Comparison of ENCODE assay signal across 1 cellular context in the genomic region with DNA sequence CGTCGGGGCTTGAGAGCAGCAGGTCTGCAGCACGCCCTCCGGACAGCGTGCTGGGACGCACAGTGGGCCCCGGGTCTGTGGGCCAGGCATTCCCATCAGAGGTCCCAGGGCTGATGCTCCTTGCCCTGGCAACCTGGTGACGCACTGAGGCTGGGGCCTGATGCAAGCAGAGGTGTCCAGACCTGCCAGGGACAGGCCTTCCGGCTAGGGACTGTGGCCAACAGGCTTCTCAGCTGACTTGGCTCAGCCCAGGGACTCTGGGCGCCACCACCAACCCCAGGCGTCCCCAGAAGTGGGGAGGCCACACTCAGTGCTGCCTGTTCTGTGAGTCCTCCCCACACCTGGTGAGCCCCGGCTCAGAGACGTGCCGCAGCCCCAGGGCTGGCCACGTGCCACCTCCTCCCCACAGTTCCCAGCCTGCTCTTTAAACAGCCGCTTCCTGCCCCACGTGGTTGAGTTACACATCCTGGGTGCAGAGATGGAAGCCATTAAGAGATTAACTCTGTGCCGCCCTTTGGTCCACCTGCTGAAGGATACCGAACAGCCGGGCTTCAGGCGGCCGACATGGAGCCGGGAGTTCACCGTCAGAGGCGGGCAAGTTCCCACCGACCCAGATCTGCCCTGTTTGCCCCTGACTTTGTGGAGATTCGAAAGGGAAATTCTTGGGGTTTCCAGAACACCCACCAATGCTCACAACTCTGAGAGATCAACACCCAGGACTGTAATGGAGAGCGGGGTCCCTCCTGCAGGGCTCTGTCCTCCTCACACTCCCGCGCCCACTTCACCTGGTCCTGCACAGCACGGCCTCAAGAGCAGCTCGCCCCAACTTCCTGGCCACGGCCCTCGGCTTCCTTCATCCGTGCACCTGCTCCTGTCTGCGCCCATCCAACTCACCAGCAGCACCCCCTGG.
TF ChIP-seq lines count a peak whose summit lies in the region.

No MANE protein-coding gene starts in this region.

TF ChIP-seq in HepG2, 621 proteins besides CTCF, POLR2A, EP300 and RAD21 (continues in another document):
- TF ChIP-seq ZNF598 (CRISPR knock-in tag; IDR thresholded peaks at IDR 0.05; ENCODE audit: borderline replicate concordance) (0 out of 2 replicates have a peak, but pooled peaks have one; percentile 40), ZBTB20 (CRISPR knock-in tag; IDR thresholded peaks at IDR 0.05; ENCODE audit: borderline replicate concordance, low read depth) (peak; percentile 47; the same call in 1 of the 2 replicates), MEF2D (CRISPR knock-in tag; IDR thresholded peaks at IDR 0.05) (peak; percentile 29; the same call in 1 of the 2 replicates), NFKB2 (CRISPR knock-in tag; IDR thresholded peaks at IDR 0.05; ENCODE audit: borderline replicate concordance) (peak; percentile 56; the same call in 1 of the 2 replicates), MXI1 (IDR thresholded peaks at IDR 0.05; ENCODE audit: borderline replicate concordance, low read depth, low read length) (peak; percentile 17; the same call in 1 of the 3 replicates), ZNF7 (CRISPR knock-in tag; IDR thresholded peaks at IDR 0.05) (0 out of 2 replicates have a peak, but pooled peaks have one; percentile 7), PITX1 (CRISPR knock-in tag; IDR thresholded peaks at IDR 0.05) (peak; percentile 90), ZNF124 (CRISPR knock-in tag; IDR thresholded peaks at IDR 0.05) (0 out of 2 replicates have a peak, but pooled peaks have one; percentile 22), ZNF709 (CRISPR knock-in tag; IDR thresholded peaks at IDR 0.05) (peak; percentile 70; the same call in 1 of the 2 replicates), MIER3 (CRISPR knock-in tag; IDR thresholded peaks at IDR 0.05; ENCODE audit: borderline replicate concordance) (no peak), ERF (CRISPR knock-in tag; IDR thresholded peaks at IDR 0.05) (peak; percentile 32; the same call in 1 of the 2 replicates), ZNF790 (CRISPR knock-in tag; IDR thresholded peaks at IDR 0.05; ENCODE audit: borderline replicate concordance) (peak; percentile 42; the same call in 1 of the 2 replicates), MIXL1 (CRISPR knock-in tag; IDR thresholded peaks at IDR 0.05) (0 out of 2 replicates have a peak, but pooled peaks have one; percentile 34), YY1 (IDR thresholded peaks at IDR 0.05; ENCODE audit: insufficient read depth, insufficient replicate concordance, low read depth, low read length) (peak; percentile 48), SALL1 (CRISPR knock-in tag; IDR thresholded peaks at IDR 0.05) (peak; percentile 67), ZNF232 (CRISPR knock-in tag; IDR thresholded peaks at IDR 0.05; ENCODE audit: borderline replicate concordance) (no peak), RXRB (CRISPR knock-in tag; IDR thresholded peaks at IDR 0.05; ENCODE audit: borderline replicate concordance) (peak; percentile 42; the same call in 1 of the 2 replicates), ZNF644 (CRISPR knock-in tag; IDR thresholded peaks at IDR 0.05; ENCODE audit: low read depth) (0 out of 2 replicates have a peak, but pooled peaks have one; percentile 21), RNF2 (conservative IDR thresholded peaks at IDR 0.05; ENCODE audit: low read depth) (0 out of 2 replicates have a peak, but pooled peaks have one; percentile 64), ZNF251 (CRISPR knock-in tag; IDR thresholded peaks at IDR 0.05) (no peak), ELF3 (CRISPR knock-in tag; IDR thresholded peaks at IDR 0.05) (0 out of 2 replicates have a peak, but pooled peaks have one; percentile 26), PCBP1 (IDR thresholded peaks at IDR 0.05; ENCODE audit: borderline replicate concordance, low read depth, low read length) (no peak), KDM5B (CRISPR knock-in tag; IDR thresholded peaks at IDR 0.05; ENCODE audit: borderline replicate concordance) (peak; percentile 49; the same call in 1 of the 2 replicates), GABPA (IDR thresholded peaks at IDR 0.05; ENCODE audit: low read depth, low read length) (no peak), GABPA (CRISPR knock-in tag; IDR thresholded peaks at IDR 0.05; ENCODE audit: low read depth) (peak; percentile 56), MXD4 (CRISPR knock-in tag; IDR thresholded peaks at IDR 0.05) (peak; percentile 44; the same call in 1 of the 2 replicates), ZFYVE20 (CRISPR knock-in tag; IDR thresholded peaks at IDR 0.05; ENCODE audit: borderline replicate concordance, low read depth) (0 out of 2 replicates have a peak, but pooled peaks have one; percentile 24), ZNF629 (CRISPR knock-in tag; conservative IDR thresholded peaks at IDR 0.05) (no peak), GTF2F1 (IDR thresholded peaks at IDR 0.05; ENCODE audit: low read length) (no peak), RARA (CRISPR knock-in tag; IDR thresholded peaks at IDR 0.05) (0 out of 2 replicates have a peak, but pooled peaks have one; percentile 22), EZH2 (conservative IDR thresholded peaks at IDR 0.05; ENCODE audit: low read depth, low read length) (peak; percentile 87; the same call in 1 of the 2 replicates), ZNF441 (CRISPR knock-in tag; IDR thresholded peaks at IDR 0.05; ENCODE audit: borderline replicate concordance) (peak; percentile 69; the same call in 1 of the 2 replicates), MYC (CRISPR knock-in tag; IDR thresholded peaks at IDR 0.05; ENCODE audit: borderline replicate concordance) (peak; percentile 84), ZBTB3 (CRISPR knock-in tag; IDR thresholded peaks at IDR 0.05; ENCODE audit: borderline replicate concordance, low read depth) (no peak), POLR2AphosphoS5 (IDR thresholded peaks at IDR 0.05; ENCODE audit: low read depth, low read length) (no peak), FOXA3 (CRISPR knock-in tag; IDR thresholded peaks at IDR 0.05) (peak; percentile 16; the same call in 1 of the 2 replicates), ESRRA (CRISPR knock-in tag; IDR thresholded peaks at IDR 0.05; ENCODE audit: low read depth) (no peak), HNF4A (CRISPR knock-in tag; IDR thresholded peaks at IDR 0.05) (0 out of 2 replicates have a peak, but pooled peaks have one; percentile 7), ZMAT3 (CRISPR knock-in tag; conservative IDR thresholded peaks at IDR 0.05) (peak; percentile 65; the same call in 1 of the 2 replicates)
- TF ChIP-seq, protein P1, sequence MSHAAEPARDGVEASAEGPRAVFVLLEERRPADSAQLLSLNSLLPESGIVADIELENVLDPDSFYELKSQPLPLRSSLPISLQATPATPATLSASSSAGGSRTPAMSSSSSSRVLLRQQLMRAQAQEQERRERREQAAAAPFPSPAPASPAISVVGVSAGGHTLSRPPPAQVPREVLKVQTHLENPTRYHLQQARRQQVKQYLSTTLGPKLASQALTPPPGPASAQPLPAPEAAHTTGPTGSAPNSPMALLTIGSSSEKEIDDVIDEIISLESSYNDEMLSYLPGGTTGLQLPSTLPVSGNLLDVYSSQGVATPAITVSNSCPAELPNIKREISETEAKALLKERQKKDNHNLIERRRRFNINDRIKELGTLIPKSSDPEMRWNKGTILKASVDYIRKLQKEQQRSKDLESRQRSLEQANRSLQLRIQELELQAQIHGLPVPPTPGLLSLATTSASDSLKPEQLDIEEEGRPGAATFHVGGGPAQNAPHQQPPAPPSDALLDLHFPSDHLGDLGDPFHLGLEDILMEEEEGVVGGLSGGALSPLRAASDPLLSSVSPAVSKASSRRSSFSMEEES (CRISPR knock-in tag; IDR thresholded peaks at IDR 0.05) = peak; percentile 47; the same call in 1 of the 2 replicates
- TF ChIP-seq, protein P2, sequence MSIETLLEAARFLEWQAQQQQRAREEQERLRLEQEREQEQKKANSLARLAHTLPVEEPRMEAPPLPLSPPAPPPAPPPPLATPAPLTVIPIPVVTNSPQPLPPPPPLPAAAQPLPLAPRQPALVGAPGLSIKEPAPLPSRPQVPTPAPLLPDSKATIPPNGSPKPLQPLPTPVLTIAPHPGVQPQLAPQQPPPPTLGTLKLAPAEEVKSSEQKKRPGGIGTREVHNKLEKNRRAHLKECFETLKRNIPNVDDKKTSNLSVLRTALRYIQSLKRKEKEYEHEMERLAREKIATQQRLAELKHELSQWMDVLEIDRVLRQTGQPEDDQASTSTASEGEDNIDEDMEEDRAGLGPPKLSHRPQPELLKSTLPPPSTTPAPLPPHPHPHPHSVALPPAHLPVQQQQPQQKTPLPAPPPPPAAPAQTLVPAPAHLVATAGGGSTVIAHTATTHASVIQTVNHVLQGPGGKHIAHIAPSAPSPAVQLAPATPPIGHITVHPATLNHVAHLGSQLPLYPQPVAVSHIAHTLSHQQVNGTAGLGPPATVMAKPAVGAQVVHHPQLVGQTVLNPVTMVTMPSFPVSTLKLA (IDR thresholded peaks at IDR 0.05) = peak; percentile 73
- TF ChIP-seq, protein P3, sequence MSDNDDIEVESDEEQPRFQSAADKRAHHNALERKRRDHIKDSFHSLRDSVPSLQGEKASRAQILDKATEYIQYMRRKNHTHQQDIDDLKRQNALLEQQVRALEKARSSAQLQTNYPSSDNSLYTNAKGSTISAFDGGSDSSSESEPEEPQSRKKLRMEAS (IDR thresholded peaks at IDR 0.05) = peak; percentile 86
- TF ChIP-seq, protein P4, sequence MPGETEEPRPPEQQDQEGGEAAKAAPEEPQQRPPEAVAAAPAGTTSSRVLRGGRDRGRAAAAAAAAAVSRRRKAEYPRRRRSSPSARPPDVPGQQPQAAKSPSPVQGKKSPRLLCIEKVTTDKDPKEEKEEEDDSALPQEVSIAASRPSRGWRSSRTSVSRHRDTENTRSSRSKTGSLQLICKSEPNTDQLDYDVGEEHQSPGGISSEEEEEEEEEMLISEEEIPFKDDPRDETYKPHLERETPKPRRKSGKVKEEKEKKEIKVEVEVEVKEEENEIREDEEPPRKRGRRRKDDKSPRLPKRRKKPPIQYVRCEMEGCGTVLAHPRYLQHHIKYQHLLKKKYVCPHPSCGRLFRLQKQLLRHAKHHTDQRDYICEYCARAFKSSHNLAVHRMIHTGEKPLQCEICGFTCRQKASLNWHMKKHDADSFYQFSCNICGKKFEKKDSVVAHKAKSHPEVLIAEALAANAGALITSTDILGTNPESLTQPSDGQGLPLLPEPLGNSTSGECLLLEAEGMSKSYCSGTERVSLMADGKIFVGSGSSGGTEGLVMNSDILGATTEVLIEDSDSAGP (CRISPR knock-in tag; IDR thresholded peaks at IDR 0.05; ENCODE audit: borderline replicate concordance) = 0 out of 2 replicates have a peak, but pooled peaks have one; percentile 10
- TF ChIP-seq, protein P5, sequence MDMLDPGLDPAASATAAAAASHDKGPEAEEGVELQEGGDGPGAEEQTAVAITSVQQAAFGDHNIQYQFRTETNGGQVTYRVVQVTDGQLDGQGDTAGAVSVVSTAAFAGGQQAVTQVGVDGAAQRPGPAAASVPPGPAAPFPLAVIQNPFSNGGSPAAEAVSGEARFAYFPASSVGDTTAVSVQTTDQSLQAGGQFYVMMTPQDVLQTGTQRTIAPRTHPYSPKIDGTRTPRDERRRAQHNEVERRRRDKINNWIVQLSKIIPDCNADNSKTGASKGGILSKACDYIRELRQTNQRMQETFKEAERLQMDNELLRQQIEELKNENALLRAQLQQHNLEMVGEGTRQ (IDR thresholded peaks at IDR 0.05; ENCODE audit: low read depth, low read length) = no peak
- TF ChIP-seq, protein P5 (CRISPR knock-in tag; IDR thresholded peaks at IDR 0.05; ENCODE audit: borderline replicate concordance) = peak; percentile 71; the same call in 1 of the 2 replicates
- TF ChIP-seq, protein P6, sequence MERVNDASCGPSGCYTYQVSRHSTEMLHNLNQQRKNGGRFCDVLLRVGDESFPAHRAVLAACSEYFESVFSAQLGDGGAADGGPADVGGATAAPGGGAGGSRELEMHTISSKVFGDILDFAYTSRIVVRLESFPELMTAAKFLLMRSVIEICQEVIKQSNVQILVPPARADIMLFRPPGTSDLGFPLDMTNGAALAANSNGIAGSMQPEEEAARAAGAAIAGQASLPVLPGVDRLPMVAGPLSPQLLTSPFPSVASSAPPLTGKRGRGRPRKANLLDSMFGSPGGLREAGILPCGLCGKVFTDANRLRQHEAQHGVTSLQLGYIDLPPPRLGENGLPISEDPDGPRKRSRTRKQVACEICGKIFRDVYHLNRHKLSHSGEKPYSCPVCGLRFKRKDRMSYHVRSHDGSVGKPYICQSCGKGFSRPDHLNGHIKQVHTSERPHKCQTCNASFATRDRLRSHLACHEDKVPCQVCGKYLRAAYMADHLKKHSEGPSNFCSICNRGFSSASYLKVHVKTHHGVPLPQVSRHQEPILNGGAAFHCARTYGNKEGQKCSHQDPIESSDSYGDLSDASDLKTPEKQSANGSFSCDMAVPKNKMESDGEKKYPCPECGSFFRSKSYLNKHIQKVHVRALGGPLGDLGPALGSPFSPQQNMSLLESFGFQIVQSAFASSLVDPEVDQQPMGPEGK (CRISPR knock-in tag; IDR thresholded peaks at IDR 0.05) = peak; percentile 24; the same call in 1 of the 2 replicates
- TF ChIP-seq, protein P7, sequence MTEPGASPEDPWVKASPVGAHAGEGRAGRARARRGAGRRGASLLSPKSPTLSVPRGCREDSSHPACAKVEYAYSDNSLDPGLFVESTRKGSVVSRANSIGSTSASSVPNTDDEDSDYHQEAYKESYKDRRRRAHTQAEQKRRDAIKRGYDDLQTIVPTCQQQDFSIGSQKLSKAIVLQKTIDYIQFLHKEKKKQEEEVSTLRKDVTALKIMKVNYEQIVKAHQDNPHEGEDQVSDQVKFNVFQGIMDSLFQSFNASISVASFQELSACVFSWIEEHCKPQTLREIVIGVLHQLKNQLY (CRISPR knock-in tag; IDR thresholded peaks at IDR 0.05) = peak; percentile 39; the same call in 1 of the 2 replicates
- TF ChIP-seq, protein P8, sequence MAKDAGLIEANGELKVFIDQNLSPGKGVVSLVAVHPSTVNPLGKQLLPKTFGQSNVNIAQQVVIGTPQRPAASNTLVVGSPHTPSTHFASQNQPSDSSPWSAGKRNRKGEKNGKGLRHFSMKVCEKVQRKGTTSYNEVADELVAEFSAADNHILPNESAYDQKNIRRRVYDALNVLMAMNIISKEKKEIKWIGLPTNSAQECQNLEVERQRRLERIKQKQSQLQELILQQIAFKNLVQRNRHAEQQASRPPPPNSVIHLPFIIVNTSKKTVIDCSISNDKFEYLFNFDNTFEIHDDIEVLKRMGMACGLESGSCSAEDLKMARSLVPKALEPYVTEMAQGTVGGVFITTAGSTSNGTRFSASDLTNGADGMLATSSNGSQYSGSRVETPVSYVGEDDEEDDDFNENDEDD (CRISPR knock-in tag; IDR thresholded peaks at IDR 0.05; ENCODE audit: borderline replicate concordance) = peak; percentile 84; the same call in 1 of the 2 replicates
- TF ChIP-seq, protein P9, sequence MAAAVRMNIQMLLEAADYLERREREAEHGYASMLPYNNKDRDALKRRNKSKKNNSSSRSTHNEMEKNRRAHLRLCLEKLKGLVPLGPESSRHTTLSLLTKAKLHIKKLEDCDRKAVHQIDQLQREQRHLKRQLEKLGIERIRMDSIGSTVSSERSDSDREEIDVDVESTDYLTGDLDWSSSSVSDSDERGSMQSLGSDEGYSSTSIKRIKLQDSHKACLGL (CRISPR knock-in tag; IDR thresholded peaks at IDR 0.05) = 0 out of 2 replicates have a peak, but pooled peaks have one; percentile 24
- TF ChIP-seq, protein P10, sequence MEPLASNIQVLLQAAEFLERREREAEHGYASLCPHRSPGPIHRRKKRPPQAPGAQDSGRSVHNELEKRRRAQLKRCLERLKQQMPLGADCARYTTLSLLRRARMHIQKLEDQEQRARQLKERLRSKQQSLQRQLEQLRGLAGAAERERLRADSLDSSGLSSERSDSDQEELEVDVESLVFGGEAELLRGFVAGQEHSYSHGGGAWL (CRISPR knock-in tag; IDR thresholded peaks at IDR 0.05) = 0 out of 2 replicates have a peak, but pooled peaks have one; percentile 17
